Comparison of ENCODE assay signal across 8 cellular contexts in genomic region chr2:207122914-207123744, GRCh38. TPM values are rescaled to one million over a fixed set of nuclear protein-coding genes. Genes with fewer than 3 reads are reported as not detected.
DNase-seq lines count a peak whose midpoint lies in the region; ATAC-seq and TF ChIP-seq lines count a peak whose summit lies in the region.

No MANE protein-coding gene starts in this region.

- ATAC-seq in GM21825 (IDR thresholded peaks at IDR 0.05; ENCODE audit: unreplicated experiment): no peak
- ATAC-seq in HG02678 (IDR thresholded peaks at IDR 0.05; ENCODE audit: unreplicated experiment): no peak

- no peak overlapping the region for H3K4me2 ChIP-seq in PC-9

- no peaks in the 10 kb centered on the region for H3K9me2 ChIP-seq in PC-9 (ENCODE audit: insufficient read depth)

- H3K4me1 ChIP-seq in ACC112 (ENCODE audit: control insufficient read depth, insufficient read depth, low read length, unreplicated experiment): peaks cover 70% of the 10 kb centered on the region
- peaks cover 30% of the 10 kb centered on the region for H3K4me1 ChIP-seq in PC-9 (replicated peaks; ENCODE audit: insufficient read depth)

- TF ChIP-seq CTCF in PC-9 (conservative IDR thresholded peaks at IDR 0.05): no peak
- TF ChIP-seq CTCF in osteocyte (IDR thresholded peaks at IDR 0.05): no peak

- H3K36me3 ChIP-seq in ACC112 (ENCODE audit: insufficient read depth, low read length): peaks cover 45% of the 10 kb centered on the region
- H3K36me3 ChIP-seq in PC-9 (ENCODE audit: low read depth): no peaks in the 10 kb centered on the region

- H4K20me1 ChIP-seq in PC-9 (ENCODE audit: insufficient read depth): no peaks in the 10 kb centered on the region

- H3K79me2 ChIP-seq in ACC112 (ENCODE audit: control insufficient read depth, insufficient read depth, low read length, unreplicated experiment): peaks cover 96% of the 10 kb centered on the region
- peaks cover 8% of the 10 kb centered on the region; the same call in 1 of the 2 replicates for H3K79me2 ChIP-seq in PC-9 (ENCODE audit: low read depth)

- peak overlapping the region; percentile 83 for H3K27ac ChIP-seq in ACC112 (ENCODE audit: low read depth, low read length)
- H3K27ac ChIP-seq in PC-9: no peak overlapping the region

- peak overlapping the region; percentile 68 for H3K27ac Mint-ChIP-seq in osteocyte (ENCODE audit: unreplicated experiment)

- no peak overlapping the region for H3K4me3 ChIP-seq in ACC112 (ENCODE audit: low read depth, low read length)
- H3K4me3 ChIP-seq in PC-9: no peak overlapping the region

- H3K4me3 Mint-ChIP-seq in osteocyte (ENCODE audit: unreplicated experiment): no peak overlapping the region

- intact Hi-C loops in PC-9 (cut with micrococcal nuclease; ENCODE audit: unreplicated experiment): loop anchor here (5.0 kb wide), 1 partner anchor 44 kb away; the partner anchor contains the start of gene KLF7
- intact Hi-C loops in head of caudate nucleus (cut with DNase I): no loop called here

- DNase-seq in PC-9 (peak; percentile 33 to 39), osteocyte (ENCODE audit: extremely low spot score, unreplicated experiment) (no peak), inferior parietal cortex (ENCODE audit: extremely low spot score) (no peak), head of caudate nucleus (no peak)
- DNase-seq in activated naive CD4-positive, alpha-beta T cell treated with Interleukin-2 at 50 U/mL for 16 hours: peak; percentile 54

- peaks cover 44% of the 10 kb centered on the region for H3K36me3 Mint-ChIP-seq in osteocyte (ENCODE audit: unreplicated experiment)

- H3K27me3 Mint-ChIP-seq in osteocyte (ENCODE audit: unreplicated experiment): no peaks in the 10 kb centered on the region

- POLR2A ChIA-PET in PC-9 (lab: Charles Lee; ENCODE audit: unreplicated experiment): no interaction called here

- BruUV-seq in PC-9 (replicated peaks; lab: Mats Ljungman, UMichigan): no TSS peak

- peaks cover 13% of the 10 kb centered on the region for H3K9me3 Mint-ChIP-seq in osteocyte (ENCODE audit: unreplicated experiment)

- CTCF ChIA-PET in PC-9 (lab: Charles Lee): no interaction called here

- no peaks in the 10 kb centered on the region; the same call in 1 of the 2 replicates for H3F3A ChIP-seq in PC-9 (ENCODE audit: insufficient read depth, low read depth)

- H3K4me1 Mint-ChIP-seq in osteocyte (ENCODE audit: unreplicated experiment): peaks cover 74% of the 10 kb centered on the region

- H3K27me3 ChIP-seq in ACC112 (ENCODE audit: insufficient read depth, low read length) (no peaks in the 10 kb centered on the region), PC-9 (ENCODE audit: insufficient read depth, low read depth) (no peaks in the 10 kb centered on the region)

- no peaks in the 10 kb centered on the region for H3K9me3 ChIP-seq in PC-9 (ENCODE audit: insufficient read depth, low read depth)

- no peak overlapping the region for H2AFZ ChIP-seq in ACC112 (ENCODE audit: low read length, unreplicated experiment)
- no peak overlapping the region for H2AFZ ChIP-seq in PC-9

RNA-seq across cellular contexts. Expression of gene KLF7, which starts 42.6 kb away (rescaled TPM):
- total RNA-seq in PC-9 (2021) (12.5 and 20.0 TPM in 2 replicates), osteocyte (36.7 and 39.8 TPM in 2 replicates)

Comparison
In these comparisons a context has a peak if more than half of its experiments do, and no peak if none do; other contexts are left out.
1. DNase-seq: peak in PC-9 (2 of 2) and activated naive CD4-positive, alpha-beta T cell treated with Interleukin-2 at 50 U/mL for 16 hours (single experiment); none in osteocyte (single experiment), inferior parietal cortex (single experiment) and head of caudate nucleus (0 of 42).